Comparison of ENCODE assay signal across 16 cellular contexts in genomic region chr6:80425089-80425823, GRCh38.
A peak's percentile ranks its signal among the peaks of the same experiment; 100 is the strongest.
DNase-seq lines count a peak whose midpoint lies in the region; TF ChIP-seq lines count a peak whose summit lies in the region.
"Had no signal": no experiment of that assay in that cellular context is flagged by ENCODE, and none has a peak within 500 bp of the region (broad histone marks: within the 10 kb centered on the region; RNA-seq: fewer than 3 reads in every experiment).

No MANE protein-coding gene starts in this region.

- H3K4me3 Mint-ChIP-seq in osteocyte (ENCODE audit: unreplicated experiment) (no peak overlapping the region), Caco-2 (ENCODE audit: unreplicated experiment) (no peak overlapping the region)
- H3K4me3 Mint-ChIP-seq: effector memory CD8-positive, alpha-beta T cell had no signal

- H3K4me1 ChIP-seq in Caco-2 = no peaks in the 10 kb centered on the region
- H3K4me1 ChIP-seq: sigmoid colon, upper lobe of left lung had no signal

- H3K9me3 Mint-ChIP-seq in osteocyte (ENCODE audit: unreplicated experiment) (peaks cover 39% of the 10 kb centered on the region), Caco-2 (ENCODE audit: unreplicated experiment) (peaks cover 26% of the 10 kb centered on the region)

- peaks cover 5% of the 10 kb centered on the region; the same call in 1 of the 2 replicates for H3K9me3 ChIP-seq in Caco-2

- H3K27ac Mint-ChIP-seq in osteocyte (ENCODE audit: unreplicated experiment) = peak overlapping the region; percentile 28
- H3K27ac Mint-ChIP-seq in Caco-2 (ENCODE audit: unreplicated experiment) = no peak overlapping the region
- H3K27ac Mint-ChIP-seq: effector memory CD8-positive, alpha-beta T cell had no signal

- CTCF ChIA-PET in Caco-2 (lab: Charles Lee) = no interaction called here

- DNase-seq in EL (peak; percentile 94), OCI-M1 (lab: John Stamatoyannopoulos, UW) (peak; percentile 62), choroid plexus epithelial cell (ENCODE audit: low read depth) (peak; percentile 90), osteocyte (ENCODE audit: extremely low spot score, unreplicated experiment) (no peak), Caco-2 (no peak), HuH-7.5 (ENCODE audit: low spot score) (no peak), HUDEP-2 (lab: John Stamatoyannopoulos, UW; ENCODE audit: unreplicated experiment in 76 of 76) (no peak)
- no peak for DNase-seq in activated CD8-positive, alpha-beta memory T cell treated with anti-CD3 and anti-CD28 coated beads, Interleukin-2, amount 50 U/mL, for 48 hours
- DNase-seq: activated CD4-positive, alpha-beta T cell treated with anti-CD3 and anti-CD28 coated beads, Interleukin-2, amount 50 U/mL, for 4 hours; activated naive CD4-positive, alpha-beta T cell treated with anti-CD3 and anti-CD28 coated beads, Interleukin-2, amount 50 U/mL, for 16 hours; effector memory CD8-positive, alpha-beta T cell; NCI-H146; NCI-H748 treated with DMSO at 0.1 percent for 48 hours; sigmoid colon; upper lobe of left lung had no signal

- H3K4me1 Mint-ChIP-seq in osteocyte (ENCODE audit: unreplicated experiment) (peaks cover 13% of the 10 kb centered on the region), Caco-2 (ENCODE audit: low read depth, unreplicated experiment) (no peaks in the 10 kb centered on the region)

- H3K4me3 ChIP-seq in choroid plexus epithelial cell (ENCODE audit: low read depth, low read length) (no peak overlapping the region), Caco-2 (ENCODE audit: low read depth, low read length) (no peak overlapping the region)
- H3K4me3 ChIP-seq: sigmoid colon, SK-N-MC, upper lobe of left lung had no signal

- intact Hi-C loops in Caco-2 (cut with micrococcal nuclease; ENCODE audit: unreplicated experiment) = no loop called here

- no peaks in the 10 kb centered on the region for H3K36me3 ChIP-seq in Caco-2 (ENCODE audit: control insufficient read depth, insufficient read depth, low read length)
- H3K36me3 ChIP-seq: sigmoid colon, upper lobe of left lung had no signal

- no peaks in the 10 kb centered on the region for H3K27me3 ChIP-seq in Caco-2 (replicated peaks; ENCODE audit: control insufficient read depth, insufficient read depth, low read length)
- H3K27me3 ChIP-seq: sigmoid colon, upper lobe of left lung had no signal

- POLR2A ChIA-PET in Caco-2 (lab: Charles Lee) = no interaction called here

- H3K36me3 Mint-ChIP-seq in osteocyte (ENCODE audit: unreplicated experiment) = peaks cover 10% of the 10 kb centered on the region
- H3K36me3 Mint-ChIP-seq in Caco-2 (ENCODE audit: insufficient read depth, unreplicated experiment) = no peaks in the 10 kb centered on the region

- no TSS peak for BruUV-seq in Caco-2 (replicated peaks; lab: Mats Ljungman, UMichigan)

- TF ChIP-seq CTCF in choroid plexus epithelial cell (conservative IDR thresholded peaks at IDR 0.05; ENCODE audit: low read depth, low read length) (peak; percentile 19), osteocyte (IDR thresholded peaks at IDR 0.05) (peak; percentile 23), Caco-2 (IDR thresholded peaks at IDR 0.05; ENCODE audit: insufficient read depth in 1 of 2, low read depth in 1 of 2, low read length in 1 of 2, severe bottlenecking in 1 of 2, unreplicated experiment in 1 of 2) (no peak)

- no peaks in the 10 kb centered on the region for H3K27me3 Mint-ChIP-seq in osteocyte (ENCODE audit: unreplicated experiment)
- H3K27me3 Mint-ChIP-seq in Caco-2 (ENCODE audit: insufficient read depth, unreplicated experiment) = no peaks in the 10 kb centered on the region
- H3K27me3 Mint-ChIP-seq: effector memory CD8-positive, alpha-beta T cell had no signal

Comparison
In these comparisons a context has a peak if more than half of its experiments do, and no peak if none do; other contexts are left out.
1. DNase-seq: peak in EL (single experiment), OCI-M1 (single experiment) and choroid plexus epithelial cell (single experiment); none in osteocyte (single experiment), Caco-2 (0 of 2), HuH-7.5 (single experiment), HUDEP-2 (0 of 76) and activated CD8-positive, alpha-beta memory T cell treated with anti-CD3 and anti-CD28 coated beads, Interleukin-2, amount 50 U/mL, for 48 hours (single experiment).
2. CTCF ChIP-seq: peak in choroid plexus epithelial cell (single experiment) and osteocyte (single experiment); none in Caco-2 (0 of 2).